Comparison of ENCODE assay signal across 20 cellular contexts in genomic region chr1:3196577-3197245, GRCh38.
"Had no signal": no experiment of that assay in that cellular context is flagged by ENCODE, and none has a peak within 500 bp of the region (broad histone marks: within the 10 kb centered on the region; RNA-seq: fewer than 3 reads in every experiment).

No MANE protein-coding gene starts in this region.

- H3K4me1 ChIP-seq: adrenal gland, testis had no signal

- DNase-seq: activated B cell treated with CpG ODN at 0.5 μM for 24 hours; activated CD4-positive, alpha-beta T cell treated with anti-CD3 and anti-CD28 coated beads, Interleukin-2, amount 10 ng/mL, durations not matched to agents 24 days and 14 days; activated CD8-positive, alpha-beta memory T cell treated with anti-CD3 and anti-CD28 coated beads, Interleukin-2, amount 50 U/mL, for 4 hours; activated CD8-positive, alpha-beta T cell treated with anti-CD3 and anti-CD28 coated beads, Interleukin-2, amount 10 ng/mL, durations not matched to agents 7 days and 5 days; activated effector memory CD4-positive, alpha-beta T cell treated with anti-CD3 and anti-CD28 coated beads, Interleukin-2, amount 50 U/mL, for 16 hours; activated T-cell treated with anti-CD3 and anti-CD28 coated beads, Interleukin-2, amount 50 U/mL, for 48 hours; adrenal gland; effector memory CD8-positive, alpha-beta T cell; islet precursor cell; mesendoderm; natural killer cell; stimulated activated CD4-positive, alpha-beta T cell treated with anti-CD3 and anti-CD28 coated beads, Interleukin-4, amount 100 ng/mL, for 4 hours; stimulated activated CD8-positive, alpha-beta memory T cell treated with anti-CD3 and anti-CD28 coated beads, Interleukin-4, amount 100 ng/mL, for 48 hours; stimulated activated naive CD4-positive, alpha-beta T cell treated with Interleukin-2 at 50 U/mL for 16 hours; testis had no signal

- ATAC-seq: activated CD8-positive, alpha-beta T cell treated with anti-CD3 and anti-CD28 coated beads, Interleukin-2, amount 10 ng/mL, durations not matched to agents 7 days and 5 days; effector memory CD8-positive, alpha-beta T cell; gastroesophageal sphincter; natural killer cell had no signal

- H3K27me3 ChIP-seq: adrenal gland, testis had no signal

- H3K4me3 ChIP-seq: adrenal gland, gastroesophageal sphincter, smooth muscle cell, testis had no signal

- H3K9me3 Mint-ChIP-seq: activated B cell treated with CpG ODN at 0.5 μM for 24 hours; activated CD4-positive, alpha-beta T cell treated with anti-CD3 and anti-CD28 coated beads, Interleukin-2, amount 10 ng/mL, durations not matched to agents 24 days and 14 days; activated naive CD4-positive, alpha-beta T cell treated with anti-CD3 and anti-CD28 coated beads, Interleukin-2, amount 50 U/mL, for 24 hours; central memory CD8-positive, alpha-beta T cell; dendritic cell treated with granulocyte-macrophage colony-stimulating factor and Interleukin-4, amounts not matched to agents 40 ng/mL and 50 ng/mL, for 4 days; effector memory CD8-positive, alpha-beta T cell; natural killer cell had no signal

- H3K4me2 ChIP-seq: smooth muscle cell had no signal

- H3K27ac Mint-ChIP-seq: activated B cell treated with CpG ODN at 0.5 μM for 24 hours; activated CD4-positive, alpha-beta T cell treated with anti-CD3 and anti-CD28 coated beads, Interleukin-2, amount 10 ng/mL, durations not matched to agents 24 days and 14 days; activated CD8-positive, alpha-beta T cell treated with anti-CD3 and anti-CD28 coated beads, Interleukin-2, amount 10 ng/mL, durations not matched to agents 7 days and 5 days; activated naive CD4-positive, alpha-beta T cell treated with anti-CD3 and anti-CD28 coated beads, Interleukin-2, amount 50 U/mL, for 24 hours; dendritic cell treated with granulocyte-macrophage colony-stimulating factor and Interleukin-4, amounts not matched to agents 40 ng/mL and 50 ng/mL, for 4 days; effector memory CD8-positive, alpha-beta T cell; natural killer cell had no signal

- H3K9me3 ChIP-seq: adrenal gland, testis had no signal

- H3K36me3 ChIP-seq: adrenal gland, gastroesophageal sphincter had no signal

- H3K27ac ChIP-seq: adrenal gland, testis had no signal

- H3K4me3 Mint-ChIP-seq: activated B cell treated with CpG ODN at 0.5 μM for 24 hours; activated CD4-positive, alpha-beta T cell treated with anti-CD3 and anti-CD28 coated beads, Interleukin-2, amount 10 ng/mL, durations not matched to agents 24 days and 14 days; activated CD8-positive, alpha-beta T cell treated with anti-CD3 and anti-CD28 coated beads, Interleukin-2, amount 10 ng/mL, durations not matched to agents 7 days and 5 days; activated naive CD4-positive, alpha-beta T cell treated with anti-CD3 and anti-CD28 coated beads, Interleukin-2, amount 50 U/mL, for 24 hours; central memory CD8-positive, alpha-beta T cell; dendritic cell treated with granulocyte-macrophage colony-stimulating factor and Interleukin-4, amounts not matched to agents 40 ng/mL and 50 ng/mL, for 4 days; effector memory CD8-positive, alpha-beta T cell; natural killer cell had no signal

- H3K27me3 Mint-ChIP-seq: activated CD4-positive, alpha-beta T cell treated with anti-CD3 and anti-CD28 coated beads, Interleukin-2, amount 10 ng/mL, durations not matched to agents 24 days and 14 days; activated naive CD4-positive, alpha-beta T cell treated with anti-CD3 and anti-CD28 coated beads, Interleukin-2, amount 50 U/mL, for 24 hours; central memory CD8-positive, alpha-beta T cell; dendritic cell treated with granulocyte-macrophage colony-stimulating factor and Interleukin-4, amounts not matched to agents 40 ng/mL and 50 ng/mL, for 4 days had no signal

- H3K4me1 Mint-ChIP-seq: activated B cell treated with CpG ODN at 0.5 μM for 24 hours; activated CD4-positive, alpha-beta T cell treated with anti-CD3 and anti-CD28 coated beads, Interleukin-2, amount 10 ng/mL, durations not matched to agents 24 days and 14 days; activated naive CD4-positive, alpha-beta T cell treated with anti-CD3 and anti-CD28 coated beads, Interleukin-2, amount 50 U/mL, for 24 hours; central memory CD8-positive, alpha-beta T cell; natural killer cell had no signal
